In genomic region chr13:96053003-96053703, GRCh38 we compare ENCODE assay signal across 1 cellular context.
TF ChIP-seq lines count a peak whose summit lies in the region.

A gene with protein sequence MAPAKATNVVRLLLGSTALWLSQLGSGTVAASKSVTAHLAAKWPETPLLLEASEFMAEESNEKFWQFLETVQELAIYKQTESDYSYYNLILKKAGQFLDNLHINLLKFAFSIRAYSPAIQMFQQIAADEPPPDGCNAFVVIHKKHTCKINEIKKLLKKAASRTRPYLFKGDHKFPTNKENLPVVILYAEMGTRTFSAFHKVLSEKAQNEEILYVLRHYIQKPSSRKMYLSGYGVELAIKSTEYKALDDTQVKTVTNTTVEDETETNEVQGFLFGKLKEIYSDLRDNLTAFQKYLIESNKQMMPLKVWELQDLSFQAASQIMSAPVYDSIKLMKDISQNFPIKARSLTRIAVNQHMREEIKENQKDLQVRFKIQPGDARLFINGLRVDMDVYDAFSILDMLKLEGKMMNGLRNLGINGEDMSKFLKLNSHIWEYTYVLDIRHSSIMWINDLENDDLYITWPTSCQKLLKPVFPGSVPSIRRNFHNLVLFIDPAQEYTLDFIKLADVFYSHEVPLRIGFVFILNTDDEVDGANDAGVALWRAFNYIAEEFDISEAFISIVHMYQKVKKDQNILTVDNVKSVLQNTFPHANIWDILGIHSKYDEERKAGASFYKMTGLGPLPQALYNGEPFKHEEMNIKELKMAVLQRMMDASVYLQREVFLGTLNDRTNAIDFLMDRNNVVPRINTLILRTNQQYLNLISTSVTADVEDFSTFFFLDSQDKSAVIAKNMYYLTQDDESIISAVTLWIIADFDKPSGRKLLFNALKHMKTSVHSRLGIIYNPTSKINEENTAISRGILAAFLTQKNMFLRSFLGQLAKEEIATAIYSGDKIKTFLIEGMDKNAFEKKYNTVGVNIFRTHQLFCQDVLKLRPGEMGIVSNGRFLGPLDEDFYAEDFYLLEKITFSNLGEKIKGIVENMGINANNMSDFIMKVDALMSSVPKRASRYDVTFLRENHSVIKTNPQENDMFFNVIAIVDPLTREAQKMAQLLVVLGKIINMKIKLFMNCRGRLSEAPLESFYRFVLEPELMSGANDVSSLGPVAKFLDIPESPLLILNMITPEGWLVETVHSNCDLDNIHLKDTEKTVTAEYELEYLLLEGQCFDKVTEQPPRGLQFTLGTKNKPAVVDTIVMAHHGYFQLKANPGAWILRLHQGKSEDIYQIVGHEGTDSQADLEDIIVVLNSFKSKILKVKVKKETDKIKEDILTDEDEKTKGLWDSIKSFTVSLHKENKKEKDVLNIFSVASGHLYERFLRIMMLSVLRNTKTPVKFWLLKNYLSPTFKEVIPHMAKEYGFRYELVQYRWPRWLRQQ (N-terminal part only) (minus strand): TSS chr13:96053401. CDS start chr13:96053312, 89 bp downstream.

TF ChIP-seq in GM12878, 131 proteins besides CTCF, POLR2A, EP300 and RAD21 (continued from another document):
- no peak for TF ChIP-seq IRF5 (IDR thresholded peaks at IDR 0.05; ENCODE audit: borderline replicate concordance)
- TF ChIP-seq BHLHE40 (IDR thresholded peaks at IDR 0.05; ENCODE audit: borderline replicate concordance in 1 of 2, low read depth in 2 of 2, low read length in 1 of 2), result peak in 1 of 2 experiments; percentile 55; a peak in 2 of 4 replicates
- TF ChIP-seq, protein P1, sequence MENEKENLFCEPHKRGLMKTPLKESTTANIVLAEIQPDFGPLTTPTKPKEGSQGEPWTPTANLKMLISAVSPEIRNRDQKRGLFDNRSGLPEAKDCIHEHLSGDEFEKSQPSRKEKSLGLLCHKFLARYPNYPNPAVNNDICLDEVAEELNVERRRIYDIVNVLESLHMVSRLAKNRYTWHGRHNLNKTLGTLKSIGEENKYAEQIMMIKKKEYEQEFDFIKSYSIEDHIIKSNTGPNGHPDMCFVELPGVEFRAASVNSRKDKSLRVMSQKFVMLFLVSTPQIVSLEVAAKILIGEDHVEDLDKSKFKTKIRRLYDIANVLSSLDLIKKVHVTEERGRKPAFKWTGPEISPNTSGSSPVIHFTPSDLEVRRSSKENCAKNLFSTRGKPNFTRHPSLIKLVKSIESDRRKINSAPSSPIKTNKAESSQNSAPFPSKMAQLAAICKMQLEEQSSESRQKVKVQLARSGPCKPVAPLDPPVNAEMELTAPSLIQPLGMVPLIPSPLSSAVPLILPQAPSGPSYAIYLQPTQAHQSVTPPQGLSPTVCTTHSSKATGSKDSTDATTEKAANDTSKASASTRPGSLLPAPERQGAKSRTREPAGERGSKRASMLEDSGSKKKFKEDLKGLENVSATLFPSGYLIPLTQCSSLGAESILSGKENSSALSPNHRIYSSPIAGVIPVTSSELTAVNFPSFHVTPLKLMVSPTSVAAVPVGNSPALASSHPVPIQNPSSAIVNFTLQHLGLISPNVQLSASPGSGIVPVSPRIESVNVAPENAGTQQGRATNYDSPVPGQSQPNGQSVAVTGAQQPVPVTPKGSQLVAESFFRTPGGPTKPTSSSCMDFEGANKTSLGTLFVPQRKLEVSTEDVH (IDR thresholded peaks at IDR 0.05; ENCODE audit: low read depth, partially characterized antibody), result no peak
- TF ChIP-seq PAX8 (IDR thresholded peaks at IDR 0.05), result no peak
- TF ChIP-seq, protein P2, sequence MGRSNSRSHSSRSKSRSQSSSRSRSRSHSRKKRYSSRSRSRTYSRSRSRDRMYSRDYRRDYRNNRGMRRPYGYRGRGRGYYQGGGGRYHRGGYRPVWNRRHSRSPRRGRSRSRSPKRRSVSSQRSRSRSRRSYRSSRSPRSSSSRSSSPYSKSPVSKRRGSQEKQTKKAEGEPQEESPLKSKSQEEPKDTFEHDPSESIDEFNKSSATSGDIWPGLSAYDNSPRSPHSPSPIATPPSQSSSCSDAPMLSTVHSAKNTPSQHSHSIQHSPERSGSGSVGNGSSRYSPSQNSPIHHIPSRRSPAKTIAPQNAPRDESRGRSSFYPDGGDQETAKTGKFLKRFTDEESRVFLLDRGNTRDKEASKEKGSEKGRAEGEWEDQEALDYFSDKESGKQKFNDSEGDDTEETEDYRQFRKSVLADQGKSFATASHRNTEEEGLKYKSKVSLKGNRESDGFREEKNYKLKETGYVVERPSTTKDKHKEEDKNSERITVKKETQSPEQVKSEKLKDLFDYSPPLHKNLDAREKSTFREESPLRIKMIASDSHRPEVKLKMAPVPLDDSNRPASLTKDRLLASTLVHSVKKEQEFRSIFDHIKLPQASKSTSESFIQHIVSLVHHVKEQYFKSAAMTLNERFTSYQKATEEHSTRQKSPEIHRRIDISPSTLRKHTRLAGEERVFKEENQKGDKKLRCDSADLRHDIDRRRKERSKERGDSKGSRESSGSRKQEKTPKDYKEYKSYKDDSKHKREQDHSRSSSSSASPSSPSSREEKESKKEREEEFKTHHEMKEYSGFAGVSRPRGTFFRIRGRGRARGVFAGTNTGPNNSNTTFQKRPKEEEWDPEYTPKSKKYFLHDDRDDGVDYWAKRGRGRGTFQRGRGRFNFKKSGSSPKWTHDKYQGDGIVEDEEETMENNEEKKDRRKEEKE (IDR thresholded peaks at IDR 0.05), result no peak
